In genomic region chr12:15811192-15812127, GRCh38 we compare ENCODE assay signal across 21 cellular contexts. TPM values are rescaled to one million over a fixed set of nuclear protein-coding genes. Genes with fewer than 3 reads are reported as not detected.
DNase-seq lines count a peak whose midpoint lies in the region; ATAC-seq and TF ChIP-seq lines count a peak whose summit lies in the region.
"Had no signal": no experiment of that assay in that cellular context is flagged by ENCODE, and none has a peak within 500 bp of the region (broad histone marks: within the 10 kb centered on the region; RNA-seq: fewer than 3 reads in every experiment).

No MANE protein-coding gene starts in this region.

- H3K36me3 ChIP-seq in right atrium auricular region: no peaks in the 10 kb centered on the region
- H3K36me3 ChIP-seq in suprapubic skin: no peaks in the 10 kb centered on the region
- H3K36me3 ChIP-seq: BE2C, HAP-1, Peyer's patch had no signal

- H3K4me3 ChIP-seq in right atrium auricular region: no peak overlapping the region
- H3K4me3 ChIP-seq in fibroblast of villous mesenchyme (ENCODE audit: low read depth, low read length): no peak overlapping the region
- no peak overlapping the region for H3K4me3 ChIP-seq in suprapubic skin
- H3K4me3 ChIP-seq: HAP-1, Peyer's patch had no signal

- WGBS in suprapubic skin: 63% methylated on average over 2 of the region's 2 CpGs

- ATAC-seq in Right ventricle myocardium superior (ENCODE audit: poor library complexity) (peak; percentile 53), HG02852 (IDR thresholded peaks at IDR 0.05; ENCODE audit: unreplicated experiment) (no peak), HG02610 (IDR thresholded peaks at IDR 0.05; ENCODE audit: unreplicated experiment) (no peak)

- no peak for TF ChIP-seq EP300 in suprapubic skin (IDR thresholded peaks at IDR 0.05)

- no peaks in the 10 kb centered on the region for H3K27me3 Mint-ChIP-seq in nephron (ENCODE audit: low read depth)

- intact Hi-C loops in Right ventricle myocardium superior (cut with DNase I): no loop called here

- H3K9me3 ChIP-seq in right atrium auricular region (no peaks in the 10 kb centered on the region), suprapubic skin (no peaks in the 10 kb centered on the region)
- H3K9me3 ChIP-seq: BE2C, HAP-1, Peyer's patch had no signal

- DNase-seq in Right ventricle myocardium superior (no peak), right atrium auricular region (ENCODE audit: low spot score) (no peak), fibroblast of villous mesenchyme (ENCODE audit: low read depth) (peak; percentile 90), suprapubic skin (ENCODE audit: low spot score in 2 of 2) (no peak)
- DNase-seq in stimulated activated CD4-positive, alpha-beta T cell treated with anti-CD3 and anti-CD28 coated beads, Interleukin-4, amount 100 ng/mL, for 4 hours: no peak
- DNase-seq: 8988T; BE2C; CD4-positive, CD25-positive, alpha-beta regulatory T cell; COR-L47; DMS 273 treated with DMSO at 0.1 percent for 48 hours; DND-41; NCI-H1092 treated with DMSO at 0.1 percent for 48 hours; NCI-H2081; NCI-H446 treated with DMSO at 0.1 percent for 48 hours; NCI-H69; Peyer's patch; SHP77 had no signal

- TF ChIP-seq CTCF in right atrium auricular region (IDR thresholded peaks at IDR 0.05): no peak
- no peak for TF ChIP-seq CTCF in fibroblast of villous mesenchyme (IDR thresholded peaks at IDR 0.05; ENCODE audit: insufficient read depth, low read depth, low read length)
- no peak for TF ChIP-seq CTCF in nephron (IDR thresholded peaks at IDR 0.05; ENCODE audit: unreplicated experiment in 3 of 3)
- no peak for TF ChIP-seq CTCF in suprapubic skin (IDR thresholded peaks at IDR 0.05)

- no peaks in the 10 kb centered on the region for H3K9me3 Mint-ChIP-seq in nephron
- H3K9me3 Mint-ChIP-seq: CD4-positive, CD25-positive, alpha-beta regulatory T cell had no signal

- peaks cover 17% of the 10 kb centered on the region for H3K4me1 Mint-ChIP-seq in nephron
- H3K4me1 Mint-ChIP-seq: CD4-positive, CD25-positive, alpha-beta regulatory T cell had no signal

- H3K27ac ChIP-seq in right atrium auricular region (peak overlapping the region in 1 of 2 donors; percentile 28), suprapubic skin (peak overlapping the region; percentile 17)
- H3K27ac ChIP-seq: Peyer's patch had no signal

- H3K27ac Mint-ChIP-seq in nephron: peak overlapping the region; percentile 8 to 39 (median 13)
- H3K27ac Mint-ChIP-seq: CD4-positive, CD25-positive, alpha-beta regulatory T cell had no signal

- no peak overlapping the region for H3K4me3 Mint-ChIP-seq in nephron
- H3K4me3 Mint-ChIP-seq: CD4-positive, CD25-positive, alpha-beta regulatory T cell had no signal

- no peaks in the 10 kb centered on the region for H3K36me3 Mint-ChIP-seq in nephron (ENCODE audit: low read depth)
- H3K36me3 Mint-ChIP-seq: CD4-positive, CD25-positive, alpha-beta regulatory T cell had no signal

- H3K4me1 ChIP-seq in right atrium auricular region (peaks cover 0 to 7% of the 10 kb centered on the region in 2 donors), suprapubic skin (no peaks in the 10 kb centered on the region)
- H3K4me1 ChIP-seq: BE2C, HAP-1, Peyer's patch had no signal

- TF ChIP-seq POLR2A in suprapubic skin (IDR thresholded peaks at IDR 0.05): no peak

- H3K27me3 ChIP-seq in right atrium auricular region (no peaks in the 10 kb centered on the region), suprapubic skin (no peaks in the 10 kb centered on the region)
- H3K27me3 ChIP-seq: Peyer's patch had no signal

RNA-seq across cellular contexts. Expression of gene EPS8, which starts 22.3 kb away (rescaled TPM):
- total RNA-seq in Right ventricle myocardium superior: 17.5 TPM
- 10 to 100 TPM; 46.9 to 72.3 TPM for total RNA-seq in right atrium auricular region
- 79.9 and 100 TPM in 2 replicates for total RNA-seq in fibroblast of villous mesenchyme
- total RNA-seq in suprapubic skin: 10 to 100 TPM; 15.7 to 38.8 (median 27.3) TPM
